ENCODE assay signal across 15 cellular contexts in the genomic region with DNA sequence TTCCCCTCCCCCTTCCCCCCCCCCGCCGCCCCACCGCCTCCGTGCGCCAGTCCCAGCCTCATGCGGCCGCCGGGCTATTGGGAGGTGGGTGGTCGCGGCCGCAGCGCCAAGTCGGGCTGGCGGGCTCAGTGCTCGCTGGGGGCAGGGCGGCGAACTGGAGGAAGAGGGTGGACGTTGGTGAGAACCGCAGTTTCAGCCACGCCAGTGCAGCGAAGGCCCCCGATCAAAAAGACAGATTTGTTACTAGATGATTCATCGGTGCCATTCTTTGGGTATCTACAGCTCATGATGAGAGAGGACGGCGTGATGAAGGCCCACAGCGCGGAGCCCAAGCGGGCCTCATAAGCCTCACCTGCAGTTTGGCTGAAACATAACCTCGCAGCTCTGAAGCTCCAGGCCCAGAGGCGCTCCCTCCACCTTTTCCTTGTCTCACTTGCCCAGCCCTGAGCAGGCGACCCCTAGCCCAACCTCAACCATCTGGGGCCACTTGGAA. TPM values are rescaled to one million over a fixed set of nuclear protein-coding genes. Genes with fewer than 3 reads are reported as not detected.
DNase-seq lines count a peak whose midpoint lies in the region; ATAC-seq, FAIRE-seq and TF ChIP-seq lines count a peak whose summit lies in the region.
"Had no signal": no experiment of that assay in that cellular context is flagged by ENCODE, and none has a peak within 500 bp of the region (broad histone marks: within the 10 kb centered on the region; RNA-seq: fewer than 3 reads in every experiment).

No MANE protein-coding gene starts in this region.

- 97% methylated on average over 31 of the region's 31 CpGs for WGBS in HepG2 (ENCODE audit: low lambda C conversion rate)
- WGBS in right lobe of liver (ENCODE audit: insufficient coverage, low coverage, low lambda C conversion rate, missing lambda C conversion rate) = 34% methylated on average over 6 of the region's 31 CpGs
- WGBS in aorta, 2 donors = 20 to 31% methylated on average over 28 to 30 of the region's 31 CpGs

- CTCF ChIA-PET in HepG2 (lab: Yijun Ruan, JAX; ENCODE audit: low intra/inter-chr PET ratio, low total read pairs) = no interaction called here

- no peaks in the 10 kb centered on the region for H3K79me2 ChIP-seq in HepG2 (ENCODE audit: insufficient read depth, low read length)

- H3K27ac Mint-ChIP-seq in activated naive CD8-positive, alpha-beta T cell treated with anti-CD3 and anti-CD28 coated beads for 36 hours = no peak overlapping the region

- H3K4me3 ChIP-seq in HepG2 (replicated peaks in 1 of 3; ENCODE audit: insufficient read depth in 1 of 3, low read depth in 2 of 3, low read length in 3 of 3) = no peak overlapping the region
- H3K4me3 ChIP-seq in right lobe of liver = no peak overlapping the region
- no peak overlapping the region for H3K4me3 ChIP-seq in left lung
- no peak overlapping the region for H3K4me3 ChIP-seq in aorta (ENCODE audit: low read length in 2 of 2)
- H3K4me3 ChIP-seq: gastrocnemius medialis, GM12878, skin epidermis had no signal

- H3K27me3 ChIP-seq in HepG2 (ENCODE audit: control insufficient read depth in 1 of 2, insufficient read depth in 2 of 2, low read length in 2 of 2) (no peaks in the 10 kb centered on the region), right lobe of liver (no peaks in the 10 kb centered on the region), left lung (no peaks in the 10 kb centered on the region), aorta (ENCODE audit: control insufficient read depth in 1 of 2, insufficient read depth in 2 of 2, low read length in 1 of 2) (no peaks in the 10 kb centered on the region)
- H3K27me3 ChIP-seq: gastrocnemius medialis had no signal

- DNase-seq in HepG2 (ENCODE audit: low spot score) (no peak), right lobe of liver (no peak), left lung (peak in 1 of 2 donors; percentile 67), aorta (peak in 1 of 2 donors; percentile 74), GM19239 (ENCODE audit: insufficient read length, low spot score) (no peak)
- DNase-seq in activated naive CD8-positive, alpha-beta T cell treated with anti-CD3 and anti-CD28 coated beads for 36 hours = peak; percentile 40
- DNase-seq: activated CD4-positive, alpha-beta T cell treated with anti-CD3 and anti-CD28 coated beads for 4 hours; gastrocnemius medialis; midbrain; stimulated activated naive CD4-positive, alpha-beta T cell treated with Interleukin-2 at 50 U/mL for 16 hours had no signal

- peaks cover 0 to 1% of the 10 kb centered on the region in 2 experiments; a peak in 2 of 5 replicates for H3K36me3 ChIP-seq in HepG2 (replicated peaks in 1 of 2; ENCODE audit: control insufficient read depth in 1 of 2, insufficient read depth in 2 of 2, low read length in 2 of 2)
- H3K36me3 ChIP-seq in right lobe of liver = no peaks in the 10 kb centered on the region
- H3K36me3 ChIP-seq in left lung = peaks cover 0 to 42% of the 10 kb centered on the region in 2 donors
- no peaks in the 10 kb centered on the region for H3K36me3 ChIP-seq in aorta (ENCODE audit: control insufficient read depth in 1 of 2, insufficient read depth in 2 of 2, low read length in 1 of 2)

- no peak overlapping the region for H3K9ac ChIP-seq in HepG2 (ENCODE audit: insufficient read depth, low read depth, low read length)

- H3K27ac ChIP-seq in HepG2 (ENCODE audit: extremely low read length, insufficient read depth, low read length) = no peak overlapping the region
- H3K27ac ChIP-seq in right lobe of liver = no peak overlapping the region
- no peak overlapping the region for H3K27ac ChIP-seq in left lung
- H3K27ac ChIP-seq in aorta (ENCODE audit: low read depth in 1 of 2, low read length in 2 of 2) = no peak overlapping the region
- H3K27ac ChIP-seq: gastrocnemius medialis, skin epidermis had no signal

- in situ Hi-C loops in HepG2 (cut with HindIII; ENCODE audit: extremely low pct_ligation_motif_present, low pct_unique_long_range_greater_than_20kb) = no loop called here

- peaks cover 20% of the 10 kb centered on the region for H3K36me3 Mint-ChIP-seq in activated naive CD8-positive, alpha-beta T cell treated with anti-CD3 and anti-CD28 coated beads for 36 hours

- FAIRE-seq in HepG2 (lab: Jason Lieb, UNC) (no peak), GM19239 (lab: Jason Lieb, UNC) (no peak)
- FAIRE-seq: GM12878 had no signal

- H3K4me1 ChIP-seq in HepG2 (ENCODE audit: insufficient read depth, low read length) = peaks cover 21% of the 10 kb centered on the region
- no peaks in the 10 kb centered on the region for H3K4me1 ChIP-seq in right lobe of liver
- no peaks in the 10 kb centered on the region for H3K4me1 ChIP-seq in left lung
- H3K4me1 ChIP-seq in aorta (ENCODE audit: control insufficient read depth in 1 of 2, insufficient read depth in 2 of 2, low read length in 2 of 2) = no peaks in the 10 kb centered on the region
- H3K4me1 ChIP-seq: gastrocnemius medialis had no signal

- ATAC-seq in HepG2 (peak; percentile 31), right lobe of liver (no peak), left lung (peak; percentile 6), aorta (ENCODE audit: low FRiP score) (peak; percentile 47), GM18511 (IDR thresholded peaks at IDR 0.05; ENCODE audit: unreplicated experiment) (no peak), GM21717 (IDR thresholded peaks at IDR 0.05; ENCODE audit: unreplicated experiment) (no peak)
- ATAC-seq: gastrocnemius medialis, GM12878 had no signal

- BruUV-seq in HepG2 (replicated peaks; lab: Mats Ljungman, UMichigan) = no TSS peak

- TF ChIP-seq CTCF in HepG2 (CRISPR knock-in tag; IDR thresholded peaks at IDR 0.05) (no peak), right lobe of liver (IDR thresholded peaks at IDR 0.05) (no peak), left lung (IDR thresholded peaks at IDR 0.05) (no peak)

- H3K9me3 ChIP-seq in HepG2 (ENCODE audit: low read length) (no peaks in the 10 kb centered on the region), right lobe of liver (no peaks in the 10 kb centered on the region), left lung (no peaks in the 10 kb centered on the region), aorta (ENCODE audit: control insufficient read depth, low read length) (no peaks in the 10 kb centered on the region)
- H3K9me3 ChIP-seq: gastrocnemius medialis had no signal

- H3K4me3 Mint-ChIP-seq in activated naive CD8-positive, alpha-beta T cell treated with anti-CD3 and anti-CD28 coated beads for 36 hours = no peak overlapping the region

- no peaks in the 10 kb centered on the region for H3K9me3 Mint-ChIP-seq in activated naive CD8-positive, alpha-beta T cell treated with anti-CD3 and anti-CD28 coated beads for 36 hours

- no peaks in the 10 kb centered on the region for H3K27me3 Mint-ChIP-seq in activated naive CD8-positive, alpha-beta T cell treated with anti-CD3 and anti-CD28 coated beads for 36 hours
- H3K27me3 Mint-ChIP-seq: CD4-positive, alpha-beta memory T cell had no signal

- H3K4me2 ChIP-seq in HepG2 (ENCODE audit: low read depth, low read length) = no peak overlapping the region

- intact Hi-C loops in HepG2 (cut with micrococcal nuclease; ENCODE audit: unreplicated experiment) (no loop called here), right lobe of liver (cut with DNase I) (no loop called here), left lung (cut with DNase I) (no loop called here), aorta (cut with DNase I) (no loop called here)

- POLR2A ChIA-PET in HepG2 (lab: Yijun Ruan, JAX) = interaction anchor here (0.5 kb wide), 1 partner anchor 37 kb away, joined by 3 read pairs; no protein-coding TSS in a partner anchor

- H4K20me1 ChIP-seq in HepG2 (ENCODE audit: insufficient read depth, low read length) = 0 out of 2 replicates have a peak, but pooled peaks cover 4% of the 10 kb centered on the region

- no peak for TF ChIP-seq RAD21 in HepG2 (CRISPR knock-in tag; IDR thresholded peaks at IDR 0.05)

- TF ChIP-seq POLR2A in HepG2 (IDR thresholded peaks at IDR 0.05; ENCODE audit: insufficient read depth in 1 of 2, low read depth in 2 of 2, low read length in 2 of 2) (no peak), right lobe of liver (IDR thresholded peaks at IDR 0.05) (no peak)

- H3K4me1 Mint-ChIP-seq in activated naive CD8-positive, alpha-beta T cell treated with anti-CD3 and anti-CD28 coated beads for 36 hours = peaks cover 16% of the 10 kb centered on the region

- no peak for TF ChIP-seq EP300 in HepG2 (IDR thresholded peaks at IDR 0.05; ENCODE audit: low read depth in 2 of 2, low read length in 2 of 2)
- TF ChIP-seq EP300 in HepG2 (CRISPR knock-in tag; IDR thresholded peaks at IDR 0.05; ENCODE audit: borderline replicate concordance) = no peak

- H2AFZ ChIP-seq in HepG2 (ENCODE audit: low read length) = no peak overlapping the region

RNA-seq across cellular contexts. Expression of a gene that starts 20.0 kb away (rescaled TPM):
- total RNA-seq in HepG2 (2016; rRNA removed; fragmentation: Illumina TruSeq; extraction: Trizol) = 22.6 and 39.3 TPM in 2 replicates
- total RNA-seq in HepG2 (2016; cell fraction: cytosol; rRNA removed; fragmentation: Illumina TruSeq; extraction: Trizol; ENCODE audit: low read depth) = 4.1 and 6.1 TPM in 2 replicates
- total RNA-seq in HepG2 (2016; cell fraction: insoluble cytoplasmic fraction; rRNA removed; fragmentation: Illumina TruSeq; extraction: Trizol) = 23.5 and 38.0 TPM in 2 replicates
- total RNA-seq in HepG2 (2016; cell fraction: membrane; rRNA removed; fragmentation: Illumina TruSeq; extraction: Trizol) = 8.7 and 10.8 TPM in 2 replicates
- 44.8 and 53.2 TPM in 2 replicates for total RNA-seq in HepG2 (2016; cell fraction: nucleus; rRNA removed; fragmentation: Illumina TruSeq; extraction: Trizol)
- polyA plus RNA-seq in HepG2 (2011; rRNA removed) = 282 and 580 TPM in 2 replicates
- 309 and 461 TPM in 2 replicates for polyA plus RNA-seq in HepG2 (2011; cell fraction: cytosol; rRNA removed)
- 109 and 185 TPM in 2 replicates for polyA plus RNA-seq in HepG2 (2011; cell fraction: nucleus; rRNA removed)
- 113 and 491 TPM in 2 replicates for polyA plus RNA-seq in HepG2 (2012)
- polyA plus RNA-seq in HepG2 (2016; cell fraction: cytosol; fragmentation: Illumina TruSeq; extraction: Trizol; ENCODE audit: low read depth) = 1.8 and 2.1 TPM in 2 replicates
- polyA plus RNA-seq in HepG2 (2016; cell fraction: insoluble cytoplasmic fraction; fragmentation: Illumina TruSeq; extraction: Trizol; ENCODE audit: low read depth) = 10.2 and 12.0 TPM in 2 replicates
- polyA plus RNA-seq in HepG2 (2016; cell fraction: membrane; fragmentation: Illumina TruSeq; extraction: Trizol; ENCODE audit: low read depth) = 3.1 and 4.6 TPM in 2 replicates
- polyA plus RNA-seq in HepG2 (2016; cell fraction: nucleus; fragmentation: Illumina TruSeq; extraction: Trizol; ENCODE audit: insufficient read depth, low read depth) = 49.3 and 51.9 TPM in 2 replicates
- 79.9 and 1,387 TPM in 2 replicates for polyA minus RNA-seq in HepG2 (2011; rRNA and poly(A)+ RNA removed; ENCODE audit: low replicate concordance)
- 227 and 431 TPM in 2 replicates for polyA minus RNA-seq in HepG2 (2011; cell fraction: cytosol; rRNA and poly(A)+ RNA removed)
- 200 and 331 TPM in 2 replicates for polyA minus RNA-seq in HepG2 (2011; cell fraction: nucleus; rRNA and poly(A)+ RNA removed)
- 10 to 100 TPM in 2 of 6 experiments, 1 to 10 TPM in 4; 6.6 to 53.5 (median 8.4) TPM for total RNA-seq in right lobe of liver
- total RNA-seq in activated naive CD8-positive, alpha-beta T cell treated with anti-CD3 and anti-CD28 coated beads for 36 hours = 100 to 1,000 TPM; 125 to 147 TPM
- total RNA-seq in left lung = 100 to 1,000 TPM in 1 of 2 donors, 10 to 100 TPM in 1; 83.2 to 149 TPM
- 100 to 1,000 TPM; 142 to 178 TPM for total RNA-seq in aorta
- polyA plus RNA-seq in aorta = 1 to 10 TPM; 6.0 to 7.4 TPM

RNA-seq across cellular contexts. Expression of a gene that starts 43.2 kb away (rescaled TPM):
- total RNA-seq in HepG2 (2016; rRNA removed; fragmentation: Illumina TruSeq; extraction: Trizol) (6.6 and 7.7 TPM in 2 replicates), right lobe of liver (100 to 1,000 TPM in 1 of 6 experiments, 1 to 10 TPM in 2, under 1 TPM in 3; 0.18 to 110 (median 0.95) TPM), left lung (1 to 10 TPM in 1 of 2 donors, under 1 TPM in 1; 0.10 to 2.5 TPM), aorta (1 to 10 TPM; 3.1 to 3.6 TPM)
- total RNA-seq in HepG2 (2016; cell fraction: cytosol; rRNA removed; fragmentation: Illumina TruSeq; extraction: Trizol; ENCODE audit: low read depth) = 3.1 and 3.3 TPM in 2 replicates
- 4.0 and 7.7 TPM in 2 replicates for total RNA-seq in HepG2 (2016; cell fraction: insoluble cytoplasmic fraction; rRNA removed; fragmentation: Illumina TruSeq; extraction: Trizol)
- total RNA-seq in HepG2 (2016; cell fraction: membrane; rRNA removed; fragmentation: Illumina TruSeq; extraction: Trizol) = 3.2 TPM in 2 replicates
- total RNA-seq in HepG2 (2016; cell fraction: nucleus; rRNA removed; fragmentation: Illumina TruSeq; extraction: Trizol) = 7.9 and 9.0 TPM in 2 replicates
- polyA plus RNA-seq in HepG2 (2011; rRNA removed) (30.5 and 39.0 TPM in 2 replicates), aorta (not detected)
- polyA plus RNA-seq in HepG2 (2011; cell fraction: cytosol; rRNA removed) = 24.0 and 28.8 TPM in 2 replicates
- 49.2 and 50.3 TPM in 2 replicates for polyA plus RNA-seq in HepG2 (2011; cell fraction: nucleus; rRNA removed)
- 11.2 and 16.0 TPM in 2 replicates for polyA plus RNA-seq in HepG2 (2012)
- polyA plus RNA-seq in HepG2 (2016; cell fraction: cytosol; fragmentation: Illumina TruSeq; extraction: Trizol; ENCODE audit: low read depth) = 0.50 and 0.70 TPM in 2 replicates
- 4.1 and 5.4 TPM in 2 replicates for polyA plus RNA-seq in HepG2 (2016; cell fraction: insoluble cytoplasmic fraction; fragmentation: Illumina TruSeq; extraction: Trizol; ENCODE audit: low read depth)
- polyA plus RNA-seq in HepG2 (2016; cell fraction: membrane; fragmentation: Illumina TruSeq; extraction: Trizol; ENCODE audit: low read depth) = 1.4 and 1.5 TPM in 2 replicates
- polyA plus RNA-seq in HepG2 (2016; cell fraction: nucleus; fragmentation: Illumina TruSeq; extraction: Trizol; ENCODE audit: insufficient read depth, low read depth) = 21.8 and 24.7 TPM in 2 replicates
- polyA minus RNA-seq in HepG2 (2011; rRNA and poly(A)+ RNA removed; ENCODE audit: low replicate concordance) = 0.09 and 35.8 TPM in 2 replicates
- 11.6 and 14.8 TPM in 2 replicates for polyA minus RNA-seq in HepG2 (2011; cell fraction: cytosol; rRNA and poly(A)+ RNA removed)
- 25.6 and 26.0 TPM in 2 replicates for polyA minus RNA-seq in HepG2 (2011; cell fraction: nucleus; rRNA and poly(A)+ RNA removed)
- total RNA-seq in activated naive CD8-positive, alpha-beta T cell treated with anti-CD3 and anti-CD28 coated beads for 36 hours = under 1 TPM in 1 of 2 experiments, not detected in 1; 0.08 TPM
- total RNA-seq: gastrocnemius medialis had no signal
- polyA plus RNA-seq: CD4-positive, alpha-beta memory T cell had no signal

Comparison
In these comparisons a context has a peak if more than half of its experiments do, and no peak if none do; other contexts are left out.
1. ATAC-seq: peak in HepG2 (single experiment), left lung (single experiment) and aorta (single experiment); none in right lobe of liver (0 of 4), GM18511 (single experiment) and GM21717 (single experiment).